11 cellular contexts compared by ENCODE assay signal in the genomic region with DNA sequence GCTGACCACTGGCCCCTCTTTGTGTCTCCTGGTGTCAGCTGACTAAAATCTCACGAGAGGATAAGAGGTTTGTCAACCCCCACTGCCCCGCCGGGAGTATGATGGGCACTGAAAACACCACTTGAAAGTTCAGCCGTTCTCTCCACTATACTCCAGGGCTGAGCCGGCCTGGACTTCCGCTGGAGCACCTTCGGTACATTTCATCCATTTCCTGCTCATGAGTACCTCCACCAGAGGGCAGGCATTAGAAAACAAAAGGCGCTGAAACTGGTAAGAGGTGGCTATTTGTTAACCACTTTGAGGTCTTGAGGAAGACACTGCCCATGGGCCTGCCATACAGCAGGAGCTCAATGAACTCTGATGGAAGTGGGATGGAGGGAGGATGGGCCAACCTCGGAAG. TPM values are rescaled to one million over a fixed set of nuclear protein-coding genes. Genes with fewer than 3 reads are reported as not detected.
DNase-seq lines count a peak whose midpoint lies in the region; ATAC-seq and TF ChIP-seq lines count a peak whose summit lies in the region.
"Had no signal": no experiment of that assay in that cellular context is flagged by ENCODE, and none has a peak within 500 bp of the region (broad histone marks: within the 10 kb centered on the region; RNA-seq: fewer than 3 reads in every experiment).

No MANE protein-coding gene starts in this region.

- H3K9me3 ChIP-seq in mucosa of descending colon = no peaks in the 10 kb centered on the region
- no peaks in the 10 kb centered on the region for H3K9me3 ChIP-seq in MM.1S (replicated peaks; ENCODE audit: insufficient read depth, low read length)
- H3K9me3 ChIP-seq: body of pancreas had no signal

- H4K20me1 ChIP-seq in MM.1S (ENCODE audit: insufficient read depth, low read length) = no peaks in the 10 kb centered on the region

- no peaks in the 10 kb centered on the region for H3K36me3 ChIP-seq in mucosa of descending colon (ENCODE audit: low read depth)
- no peaks in the 10 kb centered on the region for H3K36me3 ChIP-seq in MM.1S (replicated peaks; ENCODE audit: insufficient read depth, low read length)

- ATAC-seq in mucosa of descending colon = peak; percentile 73
- ATAC-seq: body of pancreas had no signal

- TF ChIP-seq CTCF in LNCAP (IDR thresholded peaks at IDR 0.05) (peak; percentile 33; the same call in 1 of the 2 replicates), mucosa of descending colon (IDR thresholded peaks at IDR 0.05) (no peak), MM.1S (IDR thresholded peaks at IDR 0.05; ENCODE audit: low read length) (no peak)

- intact Hi-C loops in mucosa of descending colon (cut with DNase I, micrococcal nuclease) = no loop called here

- no peaks in the 10 kb centered on the region for H3K79me2 ChIP-seq in MM.1S (ENCODE audit: low read length)

- H3K4me3 ChIP-seq in mucosa of descending colon (no peak overlapping the region), MM.1S (ENCODE audit: low read length) (no peak overlapping the region)
- H3K4me3 ChIP-seq: body of pancreas had no signal

- no peaks in the 10 kb centered on the region for H3K9me2 ChIP-seq in MM.1S (replicated peaks; ENCODE audit: insufficient read depth, low read length)

- no peak overlapping the region for H2AFZ ChIP-seq in MM.1S (ENCODE audit: low read length)

- H3K9ac ChIP-seq in MM.1S (ENCODE audit: low read length) = no peak overlapping the region

- DNase-seq in ELF-1 (ENCODE audit: low read depth, low spot score) (peak; percentile 49), cerebellar cortex (ENCODE audit: low spot score) (peak; percentile 19), mucosa of descending colon (peak in 1 of 3 donors; percentile 47), T-helper 1 cell (no peak), MM.1S (no peak), GDM1 (lab: John Stamatoyannopoulos, UW) (no peak)
- DNase-seq in activated CD8-positive, alpha-beta memory T cell treated with anti-CD3 and anti-CD28 coated beads, Interleukin-2, amount 50 U/mL, for 48 hours = no peak
- DNase-seq: activated CD4-positive, CD25-positive, alpha-beta regulatory T cell; body of pancreas; NCI-H1694 treated with DMSO at 0.1 percent for 48 hours had no signal

- H3K27ac ChIP-seq in MM.1S (ENCODE audit: low read length) = no peak overlapping the region
- H3K27ac ChIP-seq: body of pancreas had no signal

- H3K27me3 ChIP-seq in MM.1S (replicated peaks; ENCODE audit: insufficient read depth, low read length) = no peaks in the 10 kb centered on the region
- H3K27me3 ChIP-seq: body of pancreas had no signal

- no peak overlapping the region for H3K4me2 ChIP-seq in MM.1S (ENCODE audit: low read depth, low read length)

- no peaks in the 10 kb centered on the region for H3F3A ChIP-seq in MM.1S (ENCODE audit: insufficient read depth, low read length)

- H3K4me1 ChIP-seq in mucosa of descending colon (ENCODE audit: low read depth) (no peaks in the 10 kb centered on the region), MM.1S (ENCODE audit: low read length) (no peaks in the 10 kb centered on the region)
- H3K4me1 ChIP-seq: body of pancreas had no signal

RNA-seq across cellular contexts. Expression of gene ANKRD60, which starts 17.9 kb away (rescaled TPM):
- total RNA-seq in mucosa of descending colon = not detected
- total RNA-seq: body of pancreas had no signal

Comparison
In these comparisons a context has a peak if more than half of its experiments do, and no peak if none do; other contexts are left out.
1. DNase-seq: peak in ELF-1 (single experiment) and cerebellar cortex (single experiment); none in activated CD8-positive, alpha-beta memory T cell treated with anti-CD3 and anti-CD28 coated beads, Interleukin-2, amount 50 U/mL, for 48 hours (single experiment), T-helper 1 cell (0 of 5), MM.1S (single experiment) and GDM1 (single experiment).